In the genomic region with DNA sequence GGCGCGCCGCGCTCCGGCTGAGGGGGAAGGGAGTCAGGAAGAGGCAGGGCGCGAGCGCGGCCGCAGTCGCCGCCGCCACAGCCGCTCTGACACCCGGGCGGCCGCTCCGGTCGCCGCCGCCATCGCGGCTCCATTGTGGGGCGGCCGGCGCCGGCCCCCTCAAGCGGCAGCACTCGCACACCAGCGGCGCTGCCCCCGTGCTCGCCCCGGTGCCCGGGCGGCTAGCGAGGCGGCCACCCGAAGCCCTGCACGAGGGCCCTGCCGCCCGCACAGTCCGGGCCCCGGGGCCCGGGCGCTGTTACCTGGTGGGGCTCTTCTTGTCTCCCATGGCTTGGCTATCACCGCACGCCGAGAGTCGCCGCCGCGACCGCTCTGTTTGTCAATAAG, we compare ENCODE assay signal across 8 cellular contexts. TPM values are rescaled to one million over a fixed set of nuclear protein-coding genes. Genes with fewer than 3 reads are reported as not detected.
A peak's percentile ranks its signal among the peaks of the same experiment; 100 is the strongest.
DNase-seq lines count a peak whose midpoint lies in the region; ATAC-seq and TF ChIP-seq lines count a peak whose summit lies in the region.

No MANE protein-coding gene starts in this region.

- peak overlapping the region; percentile 86 to 95 (median 90) for H3K27ac ChIP-seq in tibial nerve

- peak overlapping the region; percentile 98 for H3K4me3 ChIP-seq in adipocyte (ENCODE audit: low read length)
- peak overlapping the region; percentile 71 to 91 (median 84) for H3K4me3 ChIP-seq in tibial nerve

- peaks cover 9% of the 10 kb centered on the region for H3K36me3 Mint-ChIP-seq in activated naive CD4-positive, alpha-beta T cell treated with anti-CD3 and anti-CD28 coated beads, Interleukin-2, amount 50 U/mL, for 24 hours

- H3K27ac Mint-ChIP-seq in activated naive CD4-positive, alpha-beta T cell treated with anti-CD3 and anti-CD28 coated beads, Interleukin-2, amount 50 U/mL, for 24 hours: peak overlapping the region; percentile 90

- no peak for TF ChIP-seq POLR2A in tibial nerve (IDR thresholded peaks at IDR 0.05)

- peak overlapping the region; percentile 82 for H3K4me3 Mint-ChIP-seq in activated naive CD4-positive, alpha-beta T cell treated with anti-CD3 and anti-CD28 coated beads, Interleukin-2, amount 50 U/mL, for 24 hours

- H3K9me3 ChIP-seq in adipocyte (ENCODE audit: control insufficient read depth, low read length): no peaks in the 10 kb centered on the region
- H3K9me3 ChIP-seq in tibial nerve: no peaks in the 10 kb centered on the region

- H3K9ac ChIP-seq in adipocyte (ENCODE audit: low read length): peak overlapping the region; percentile 93

- intact Hi-C loops in left colon (cut with DNase I, micrococcal nuclease): loop anchor here in 1 of 2 donors (5.0 to 10.0 kb wide), 3 partner anchors 87 to 337 kb away; a partner anchor contains a TSS

- DNase-seq in activated naive CD4-positive, alpha-beta T cell treated with anti-CD3 and anti-CD28 coated beads, Interleukin-2, amount 50 U/mL, for 16 hours: no peak
- no peak for DNase-seq in adipocyte (ENCODE audit: low read depth)
- no peak for DNase-seq in left colon
- DNase-seq in tibial nerve (ENCODE audit: low spot score in 2 of 2): no peak
- DNase-seq in NCI-H187 treated with DMSO at 0.1 percent for 48 hours (lab: John Stamatoyannopoulos, UW): no peak
- DNase-seq in NCI-H524 treated with DMSO at 0.1 percent for 48 hours (lab: John Stamatoyannopoulos, UW): no peak

- ATAC-seq in HG03342 (IDR thresholded peaks at IDR 0.05; ENCODE audit: unreplicated experiment) (peak; percentile 30), left colon (peak; percentile 22)

- H3K27me3 Mint-ChIP-seq in activated naive CD4-positive, alpha-beta T cell treated with anti-CD3 and anti-CD28 coated beads, Interleukin-2, amount 50 U/mL, for 24 hours: no peaks in the 10 kb centered on the region

- no peaks in the 10 kb centered on the region for H3K27me3 ChIP-seq in adipocyte (replicated peaks; ENCODE audit: control insufficient read depth, insufficient read depth, low read length)
- H3K27me3 ChIP-seq in tibial nerve: no peaks in the 10 kb centered on the region

- no peak for TF ChIP-seq CTCF in tibial nerve (IDR thresholded peaks at IDR 0.05)

- H3K4me1 ChIP-seq in adipocyte (ENCODE audit: control insufficient read depth, insufficient read depth, low read length) (peaks cover 29% of the 10 kb centered on the region), tibial nerve (peaks cover 0 to 42% (median 6%) of the 10 kb centered on the region in 4 donors)

- peaks cover 33% of the 10 kb centered on the region for H3K4me1 Mint-ChIP-seq in activated naive CD4-positive, alpha-beta T cell treated with anti-CD3 and anti-CD28 coated beads, Interleukin-2, amount 50 U/mL, for 24 hours

- WGBS in tibial nerve, 2 donors: 0% methylated on average over 9 of the region's 54 CpGs; no CpG with 5 or more reads in 1 of the 2 donors

- peaks cover 4% of the 10 kb centered on the region for H3K36me3 ChIP-seq in adipocyte (ENCODE audit: control insufficient read depth, insufficient read depth, low read length, severe bottlenecking)
- H3K36me3 ChIP-seq in tibial nerve: no peaks in the 10 kb centered on the region

- H3K9me3 Mint-ChIP-seq in activated naive CD4-positive, alpha-beta T cell treated with anti-CD3 and anti-CD28 coated beads, Interleukin-2, amount 50 U/mL, for 24 hours: no peaks in the 10 kb centered on the region

- TF ChIP-seq EP300 in tibial nerve (IDR thresholded peaks at IDR 0.05): peak in 1 of 2 donors; percentile 14

RNA-seq across cellular contexts. Expression of a gene that starts 0.2 kb away (rescaled TPM):
- total RNA-seq in left colon: 10 to 100 TPM; 22.0 to 25.5 TPM
- 10 to 100 TPM; 25.7 to 66.0 (median 38.7) TPM for total RNA-seq in tibial nerve
